8 cellular contexts compared by ENCODE assay signal in the genomic region with DNA sequence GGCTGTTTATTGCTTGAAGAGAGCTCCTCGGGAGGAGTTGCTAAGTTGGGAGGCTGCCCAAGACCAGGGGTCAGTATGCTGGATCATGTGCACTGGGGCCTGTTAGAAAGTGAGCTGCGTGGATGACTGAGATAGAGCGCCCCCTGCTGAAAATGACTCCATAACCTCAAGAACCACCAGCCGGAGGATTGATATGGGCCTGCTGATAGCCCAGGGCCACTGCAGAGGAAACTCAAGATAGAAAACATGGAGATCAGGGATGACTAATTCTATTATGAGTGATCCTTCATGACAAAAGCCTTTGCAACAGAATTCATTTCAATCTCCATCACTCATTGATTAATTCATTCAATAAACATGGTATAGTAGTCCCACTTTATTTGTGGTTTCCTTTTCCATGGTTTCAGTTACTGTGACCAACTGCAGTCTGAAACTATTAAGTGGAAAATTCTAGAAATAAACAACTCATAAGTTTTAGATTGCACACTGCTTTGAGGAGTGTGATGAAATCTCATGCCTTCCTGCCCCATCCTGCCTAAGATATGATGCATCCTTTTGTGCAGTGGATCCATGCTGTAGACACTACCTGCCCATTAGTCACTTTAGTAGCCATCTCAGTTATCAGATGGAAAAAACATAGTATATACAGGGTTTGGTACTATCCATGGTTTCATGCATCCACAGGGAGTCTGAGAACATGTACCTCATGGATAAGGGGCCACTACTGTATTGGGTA.
DNase-seq lines count a peak whose midpoint lies in the region; ATAC-seq lines count a peak whose summit lies in the region.

No MANE protein-coding gene starts in this region.

- no peak overlapping the region for H3K4me3 Mint-ChIP-seq in memory B cell

- H3K9me3 Mint-ChIP-seq in memory B cell = no peaks in the 10 kb centered on the region

- no peak overlapping the region for H3K27ac Mint-ChIP-seq in memory B cell

- no peaks in the 10 kb centered on the region for H3K27me3 Mint-ChIP-seq in memory B cell

- H3K4me1 Mint-ChIP-seq in memory B cell = peaks cover 3% of the 10 kb centered on the region

- no peak overlapping the region for H3K27ac ChIP-seq in substantia nigra (ENCODE audit: low read depth, low read length, poor library complexity, severe bottlenecking)

- DNase-seq in SHP77 (lab: John Stamatoyannopoulos, UW) (peak; percentile 4 to 9), SHP77 treated with DMSO at 0.1 percent for 48 hours (lab: John Stamatoyannopoulos, UW) (no peak), HK-2 (ENCODE audit: unreplicated experiment) (peak; percentile 8), T-helper 2 cell (peak in 4 of 5 experiments; percentile 0 to 35 (median 4)), memory B cell (ENCODE audit: low spot score in 2 of 2) (peak; percentile 26 to 36), substantia nigra (lab: John Stamatoyannopoulos, UW) (peak in 32 of 49 donors; percentile 0 to 29 (median 6))
- peak; percentile 25 for DNase-seq in central memory CD4-positive, alpha-beta T cell

- ATAC-seq in memory B cell (ENCODE audit: low read depth) (peak; percentile 58), HG03025 (IDR thresholded peaks at IDR 0.05; ENCODE audit: low FRiP score, unreplicated experiment) (no peak)

- H3K36me3 Mint-ChIP-seq in memory B cell = no peaks in the 10 kb centered on the region
